Comparison of ENCODE assay signal across 16 cellular contexts in genomic region chr13:45786293-45786920, GRCh38.
DNase-seq lines count a peak whose midpoint lies in the region; ATAC-seq and TF ChIP-seq lines count a peak whose summit lies in the region.
"Had no signal": no experiment of that assay in that cellular context is flagged by ENCODE, and none has a peak within 500 bp of the region (broad histone marks: within the 10 kb centered on the region; RNA-seq: fewer than 3 reads in every experiment).

No MANE protein-coding gene starts in this region.

- H3K9me3 ChIP-seq in heart left ventricle (no peaks in the 10 kb centered on the region), right atrium auricular region (no peaks in the 10 kb centered on the region)
- H3K9me3 ChIP-seq: esophagus squamous epithelium had no signal

- no peak overlapping the region for H3K4me3 Mint-ChIP-seq in type B pancreatic cell
- H3K4me3 Mint-ChIP-seq: activated CD4-positive, alpha-beta T cell treated with anti-CD3 and anti-CD28 coated beads, Interleukin-2, amount 10 ng/mL, durations not matched to agents 24 days and 14 days; activated naive CD8-positive, alpha-beta T cell; nephron progenitor cell had no signal

- ATAC-seq in heart left ventricle (peak in 3 of 4 donors; percentile 23 to 53 (median 53)), GM18867 (IDR thresholded peaks at IDR 0.05; ENCODE audit: unreplicated experiment) (no peak), HG03135 (IDR thresholded peaks at IDR 0.05; ENCODE audit: unreplicated experiment) (no peak)

- no peak for TF ChIP-seq POLR2A in heart left ventricle (IDR thresholded peaks at IDR 0.05)

- no peaks in the 10 kb centered on the region for H3K36me3 Mint-ChIP-seq in type B pancreatic cell

- H3K27ac ChIP-seq in heart left ventricle (no peak overlapping the region), right atrium auricular region (no peak overlapping the region), coronary artery (no peak overlapping the region)
- H3K27ac ChIP-seq: brain microvascular endothelial cell, esophagus squamous epithelium had no signal

- H3K27ac Mint-ChIP-seq in type B pancreatic cell = no peak overlapping the region
- H3K27ac Mint-ChIP-seq: activated CD4-positive, alpha-beta T cell treated with anti-CD3 and anti-CD28 coated beads, Interleukin-2, amount 10 ng/mL, durations not matched to agents 24 days and 14 days; activated naive CD8-positive, alpha-beta T cell; nephron progenitor cell had no signal

- H3K4me1 ChIP-seq in heart left ventricle = peaks cover 0 to 13% (median 0%) of the 10 kb centered on the region in 12 donors
- H3K4me1 ChIP-seq in right atrium auricular region = peaks cover 0 to 7% of the 10 kb centered on the region in 2 donors

- H3K36me3 ChIP-seq in heart left ventricle = no peaks in the 10 kb centered on the region
- H3K36me3 ChIP-seq in right atrium auricular region = no peaks in the 10 kb centered on the region
- H3K36me3 ChIP-seq: brain microvascular endothelial cell, esophagus squamous epithelium had no signal

- H3K27me3 ChIP-seq in heart left ventricle (no peaks in the 10 kb centered on the region), right atrium auricular region (no peaks in the 10 kb centered on the region)
- H3K27me3 ChIP-seq: brain microvascular endothelial cell, esophagus squamous epithelium had no signal

- no peak overlapping the region for H3K4me3 ChIP-seq in heart left ventricle
- H3K4me3 ChIP-seq in right atrium auricular region = no peak overlapping the region
- no peak overlapping the region for H3K4me3 ChIP-seq in coronary artery
- H3K4me3 ChIP-seq: esophagus squamous epithelium had no signal

- peaks cover 25% of the 10 kb centered on the region for H3K27me3 Mint-ChIP-seq in type B pancreatic cell
- H3K27me3 Mint-ChIP-seq: activated CD4-positive, alpha-beta T cell treated with anti-CD3 and anti-CD28 coated beads, Interleukin-2, amount 10 ng/mL, durations not matched to agents 24 days and 14 days; activated naive CD8-positive, alpha-beta T cell had no signal

- peaks cover 25% of the 10 kb centered on the region for H3K4me1 Mint-ChIP-seq in type B pancreatic cell (ENCODE audit: unreplicated experiment)
- H3K4me1 Mint-ChIP-seq: activated CD4-positive, alpha-beta T cell treated with anti-CD3 and anti-CD28 coated beads, Interleukin-2, amount 10 ng/mL, durations not matched to agents 24 days and 14 days had no signal

- 11 to 30% (median 25%) methylated on average over 6 of the region's 6 CpGs for WGBS in heart left ventricle, 4 donors

- TF ChIP-seq CTCF in heart left ventricle (IDR thresholded peaks at IDR 0.05) (no peak), right atrium auricular region (IDR thresholded peaks at IDR 0.05) (no peak), coronary artery (IDR thresholded peaks at IDR 0.05) (no peak), type B pancreatic cell (conservative IDR thresholded peaks at IDR 0.05) (no peak)

- intact Hi-C loops in heart left ventricle (cut with DNase I) = no loop called here

- DNase-seq in heart left ventricle (peak in 1 of 5 donors; percentile 27), right atrium auricular region (ENCODE audit: low spot score) (no peak), NCI-H1694 treated with DMSO at 0.1 percent for 48 hours (lab: John Stamatoyannopoulos, UW) (peak; percentile 23), coronary artery (ENCODE audit: low spot score) (peak; percentile 14), cortex of kidney (lab: John Stamatoyannopoulos, UW) (no peak), type B pancreatic cell (ENCODE audit: extremely low spot score, unreplicated experiment) (no peak)
- DNase-seq: activated CD4-positive, alpha-beta T cell treated with anti-CD3 and anti-CD28 coated beads, Interleukin-2, amount 10 ng/mL, durations not matched to agents 24 days and 14 days; brain microvascular endothelial cell; esophagus squamous epithelium; head of caudate nucleus; mesendoderm; NCI-H226; nephron progenitor cell had no signal

- peaks cover 3% of the 10 kb centered on the region for H3K9me3 Mint-ChIP-seq in type B pancreatic cell
- H3K9me3 Mint-ChIP-seq: activated CD4-positive, alpha-beta T cell treated with anti-CD3 and anti-CD28 coated beads, Interleukin-2, amount 10 ng/mL, durations not matched to agents 24 days and 14 days; nephron progenitor cell had no signal

Comparison
In these comparisons a context has a peak if more than half of its experiments do, and no peak if none do; other contexts are left out.
1. ATAC-seq: peak in heart left ventricle (3 of 4); none in GM18867 (single experiment) and HG03135 (single experiment).
2. DNase-seq: peak in NCI-H1694 treated with DMSO at 0.1 percent for 48 hours (single experiment) and coronary artery (single experiment); none in right atrium auricular region (single experiment), cortex of kidney (single experiment) and type B pancreatic cell (single experiment).